ENCODE assay signal across 10 cellular contexts in the genomic region with DNA sequence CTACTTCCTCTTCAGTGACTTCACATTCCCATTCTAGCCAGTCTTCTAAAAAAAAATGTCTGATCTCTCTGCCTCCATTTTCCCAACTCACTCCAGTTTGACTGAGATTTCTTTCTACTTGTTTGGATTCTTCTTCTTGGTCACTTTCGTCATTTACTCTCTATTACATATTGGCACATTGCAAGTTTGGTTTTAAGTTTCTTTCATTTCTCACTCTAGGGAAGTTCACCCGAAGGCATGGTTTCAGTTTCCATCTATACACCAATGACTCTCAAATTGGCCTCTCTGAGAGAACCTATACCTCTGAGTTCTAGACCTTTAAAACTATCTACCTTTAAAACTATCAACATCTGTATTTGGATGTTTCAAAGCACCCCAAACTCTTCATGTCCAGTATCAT. TPM values are rescaled to one million over a fixed set of nuclear protein-coding genes. Genes with fewer than 3 reads are reported as not detected.
DNase-seq lines count a peak whose midpoint lies in the region; ATAC-seq and TF ChIP-seq lines count a peak whose summit lies in the region.
"Had no signal": no experiment of that assay in that cellular context is flagged by ENCODE, and none has a peak within 500 bp of the region (broad histone marks: within the 10 kb centered on the region; RNA-seq: fewer than 3 reads in every experiment).

No MANE protein-coding gene starts in this region.

- no peaks in the 10 kb centered on the region for H3K9me3 ChIP-seq in A673 (ENCODE audit: low read depth, low read length, poor library complexity, severe bottlenecking)
- H3K9me3 ChIP-seq: upper lobe of left lung had no signal

- intact Hi-C loops in A673 (cut with micrococcal nuclease; ENCODE audit: unreplicated experiment): no loop called here

- BruUV-seq in A673 (replicated peaks; lab: Mats Ljungman, UMichigan): no TSS peak

- TF ChIP-seq CTCF in A673 (conservative IDR thresholded peaks at IDR 0.05; ENCODE audit: low read depth, low read length): no peak

- no peaks in the 10 kb centered on the region for H3K4me1 ChIP-seq in A673 (ENCODE audit: insufficient read depth, low read length, poor library complexity, severe bottlenecking)

- no peak overlapping the region for H3K27ac ChIP-seq in A673 (ENCODE audit: low read depth, low read length, poor library complexity, severe bottlenecking)
- H3K27ac ChIP-seq: upper lobe of left lung had no signal

- peak; percentile 100 for ATAC-seq in GM18861 (IDR thresholded peaks at IDR 0.05; ENCODE audit: unreplicated experiment)
- ATAC-seq in GM21723 (IDR thresholded peaks at IDR 0.05; ENCODE audit: unreplicated experiment): peak; percentile 100
- peak; percentile 100 for ATAC-seq in HG03565 (IDR thresholded peaks at IDR 0.05; ENCODE audit: unreplicated experiment)

- CTCF ChIA-PET in A673 (lab: Charles Lee): no interaction called here

- POLR2A ChIA-PET in A673 (lab: Charles Lee; ENCODE audit: low non-redundant PET): no interaction called here

- H3K4me3 ChIP-seq in A673 (ENCODE audit: low read depth, low read length, poor library complexity, severe bottlenecking): no peak overlapping the region
- H3K4me3 ChIP-seq: upper lobe of left lung had no signal

- peak; percentile 14 for DNase-seq in medulla oblongata (ENCODE audit: extremely low spot score)
- no peak for DNase-seq in amygdala (lab: John Stamatoyannopoulos, UW)
- DNase-seq in NCI-H2227 (lab: John Stamatoyannopoulos, UW; ENCODE audit: unreplicated experiment): no peak
- no peak for DNase-seq in A673 (ENCODE audit: low spot score)
- no peak for DNase-seq in DMS 273 (lab: John Stamatoyannopoulos, UW; ENCODE audit: unreplicated experiment)
- DNase-seq: NCI-H748 treated with DMSO at 0.1 percent for 48 hours, upper lobe of left lung had no signal

- no peaks in the 10 kb centered on the region for H3K36me3 ChIP-seq in A673 (ENCODE audit: insufficient read depth, low read length, poor library complexity, severe bottlenecking)
- H3K36me3 ChIP-seq: upper lobe of left lung had no signal

- peaks cover 6% of the 10 kb centered on the region for H3K27me3 ChIP-seq in A673 (replicated peaks; ENCODE audit: insufficient read depth, low read depth, low read length, poor library complexity)
- H3K27me3 ChIP-seq: upper lobe of left lung had no signal

RNA-seq across cellular contexts. Expression of a gene that starts 51.3 kb away (rescaled TPM):
- 8.7 and 8.8 TPM in 2 replicates for total RNA-seq in A673 (2021)
